ENCODE assay signal across 1 cellular context in genomic region chr17:1237471-1237870, GRCh38.
TF ChIP-seq lines count a peak whose summit lies in the region.

No MANE protein-coding gene starts in this region.

TF ChIP-seq in HepG2, 621 proteins besides CTCF, POLR2A, EP300 and RAD21:
- TF ChIP-seq ZNF7 (CRISPR knock-in tag; IDR thresholded peaks at IDR 0.05) (peak; percentile 86), ZNF34 (CRISPR knock-in tag; IDR thresholded peaks at IDR 0.05; ENCODE audit: borderline replicate concordance) (no peak)
